Comparison of ENCODE assay signal across 16 cellular contexts in genomic region chr1:99580451-99580850, GRCh38.
DNase-seq lines count a peak whose midpoint lies in the region; ATAC-seq and TF ChIP-seq lines count a peak whose summit lies in the region.
"Had no signal": no experiment of that assay in that cellular context is flagged by ENCODE, and none has a peak within 500 bp of the region (broad histone marks: within the 10 kb centered on the region; RNA-seq: fewer than 3 reads in every experiment).

No MANE protein-coding gene starts in this region.

- ATAC-seq in Right ventricle myocardium inferior (peak; percentile 44), GM18861 (IDR thresholded peaks at IDR 0.05; ENCODE audit: unreplicated experiment) (no peak)
- ATAC-seq: upper lobe of right lung had no signal

- no peaks in the 10 kb centered on the region for H3K4me1 ChIP-seq in uterus
- H3K4me1 ChIP-seq in adrenal gland (replicated peaks in 1 of 2): no peaks in the 10 kb centered on the region
- H3K4me1 ChIP-seq: Caco-2, upper lobe of right lung had no signal

- H3K9me3 ChIP-seq in uterus (no peaks in the 10 kb centered on the region), adrenal gland (replicated peaks in 1 of 3) (no peaks in the 10 kb centered on the region)
- H3K9me3 ChIP-seq: Caco-2, upper lobe of right lung had no signal

- DNase-seq in Right ventricle myocardium inferior (ENCODE audit: missing footprints) (no peak), cardiac septum (ENCODE audit: low spot score) (no peak), dermis microvascular lymphatic vessel endothelial cell (ENCODE audit: low read depth in 2 of 2) (peak; percentile 79 to 89), islet precursor cell (peak; percentile 71), uterus (peak; percentile 14 to 32), adrenal gland (no peak), Kasumi-1 (lab: John Stamatoyannopoulos, UW) (no peak)
- DNase-seq: activated CD4-positive, alpha-beta T cell treated with anti-CD3 and anti-CD28 coated beads for 48 hours; activated T-cell treated with anti-CD3 and anti-CD28 coated beads, Interleukin-2, amount 50 U/mL, for 1 hour; Caco-2; NCI-H1930; occipital lobe; SW 1271; upper lobe of right lung had no signal

- intact Hi-C loops in Right ventricle myocardium inferior (cut with DNase I) (no loop called here), cardiac septum (cut with DNase I) (loop anchor here (2.0 kb wide), 1 partner anchor 30 kb away; no protein-coding TSS in a partner anchor), uterus (cut with DNase I; ENCODE audit: low total_unique reads) (no loop called here), adrenal gland (cut with DNase I) (no loop called here)

- TF ChIP-seq CTCF in uterus (IDR thresholded peaks at IDR 0.05): no peak
- no peak for TF ChIP-seq CTCF in adrenal gland (IDR thresholded peaks at IDR 0.05)

- 89 to 93% (median 90%) methylated on average over 6 of the region's 6 CpGs for WGBS in adrenal gland, 4 donors

- H3K36me3 ChIP-seq in uterus (no peaks in the 10 kb centered on the region), adrenal gland (replicated peaks in 1 of 2) (no peaks in the 10 kb centered on the region)
- H3K36me3 ChIP-seq: upper lobe of right lung had no signal

- peak overlapping the region; percentile 27 to 36 for H3K27ac ChIP-seq in uterus
- H3K27ac ChIP-seq in adrenal gland: no peak overlapping the region
- H3K27ac ChIP-seq: dorsolateral prefrontal cortex, upper lobe of right lung had no signal

- TF ChIP-seq POLR2A in uterus (IDR thresholded peaks at IDR 0.05) (no peak), adrenal gland (IDR thresholded peaks at IDR 0.05) (no peak)

- H3K4me3 ChIP-seq in uterus: no peak overlapping the region
- no peak overlapping the region for H3K4me3 ChIP-seq in adrenal gland
- H3K4me3 ChIP-seq: dorsolateral prefrontal cortex, upper lobe of right lung had no signal

- H3K27me3 ChIP-seq in uterus (no peaks in the 10 kb centered on the region), adrenal gland (no peaks in the 10 kb centered on the region)
- H3K27me3 ChIP-seq: upper lobe of right lung had no signal

Comparison
In these comparisons a context has a peak if more than half of its experiments do, and no peak if none do; other contexts are left out.
1. DNase-seq: peak in dermis microvascular lymphatic vessel endothelial cell (2 of 2), islet precursor cell (single experiment) and uterus (2 of 2); none in Right ventricle myocardium inferior (single experiment), cardiac septum (single experiment), adrenal gland (0 of 7) and Kasumi-1 (0 of 2).
2. H3K27ac ChIP-seq: peak in uterus (2 of 2); none in adrenal gland (0 of 5).